In genomic region chr1:67939942-67940341, GRCh38 we compare ENCODE assay signal across 15 cellular contexts.
"Had no signal": no experiment of that assay in that cellular context is flagged by ENCODE, and none has a peak within 500 bp of the region (broad histone marks: within the 10 kb centered on the region; RNA-seq: fewer than 3 reads in every experiment).

No MANE protein-coding gene starts in this region.

- H3K27ac ChIP-seq: adrenal gland, neutrophil, right lobe of liver had no signal

- ATAC-seq: left colon, right lobe of liver had no signal

- H3K4me1 ChIP-seq: adrenal gland, right lobe of liver had no signal

- H3K4me3 ChIP-seq: adrenal gland, right lobe of liver had no signal

- H3K4me3 Mint-ChIP-seq: activated CD4-positive, alpha-beta T cell treated with anti-CD3 and anti-CD28 coated beads, Interleukin-2, amount 10 ng/mL, durations not matched to agents 7 days and 5 days; memory B cell had no signal

- H3K4me1 Mint-ChIP-seq: activated CD4-positive, alpha-beta T cell treated with anti-CD3 and anti-CD28 coated beads, Interleukin-2, amount 10 ng/mL, durations not matched to agents 7 days and 5 days; memory B cell had no signal

- H3K27ac Mint-ChIP-seq: activated CD4-positive, alpha-beta T cell treated with anti-CD3 and anti-CD28 coated beads, Interleukin-2, amount 10 ng/mL, durations not matched to agents 7 days and 5 days; memory B cell; type B pancreatic cell had no signal

- H3K36me3 Mint-ChIP-seq: memory B cell, type B pancreatic cell had no signal

- DNase-seq: activated CD4-positive, alpha-beta T cell treated with anti-CD3 and anti-CD28 coated beads, Interleukin-2, amount 10 ng/mL, durations not matched to agents 7 days and 5 days; activated CD4-positive, CD25-positive, alpha-beta regulatory T cell; activated CD8-positive, alpha-beta memory T cell treated with anti-CD3 and anti-CD28 coated beads for 24 hours; activated naive CD4-positive, alpha-beta T cell treated with anti-CD3 and anti-CD28 coated beads, Interleukin-2, amount 50 U/mL, for 16 hours; adrenal gland; erythroblast; left colon; posterior cingulate gyrus; right lobe of liver; stimulated activated CD4-positive, alpha-beta T cell treated with anti-CD3 and anti-CD28 coated beads, Interleukin-12 subunit alpha, Interleukin-12 subunit beta, amount 100 ng/mL, for 4 hours; stimulated activated naive CD4-positive, alpha-beta T cell treated with Interleukin-2 at 50 U/mL for 16 hours; T-helper 2 cell had no signal

- H3K9me3 Mint-ChIP-seq: activated CD4-positive, alpha-beta T cell treated with anti-CD3 and anti-CD28 coated beads, Interleukin-2, amount 10 ng/mL, durations not matched to agents 7 days and 5 days had no signal

- H3K27me3 Mint-ChIP-seq: activated CD4-positive, alpha-beta T cell treated with anti-CD3 and anti-CD28 coated beads, Interleukin-2, amount 10 ng/mL, durations not matched to agents 7 days and 5 days had no signal

- H3K27me3 ChIP-seq: adrenal gland, neutrophil, right lobe of liver had no signal

- H3K36me3 ChIP-seq: adrenal gland, neutrophil, right lobe of liver had no signal

- H3K9me3 ChIP-seq: adrenal gland, neutrophil, right lobe of liver had no signal
